1 cellular context compared by ENCODE assay signal in the genomic region with DNA sequence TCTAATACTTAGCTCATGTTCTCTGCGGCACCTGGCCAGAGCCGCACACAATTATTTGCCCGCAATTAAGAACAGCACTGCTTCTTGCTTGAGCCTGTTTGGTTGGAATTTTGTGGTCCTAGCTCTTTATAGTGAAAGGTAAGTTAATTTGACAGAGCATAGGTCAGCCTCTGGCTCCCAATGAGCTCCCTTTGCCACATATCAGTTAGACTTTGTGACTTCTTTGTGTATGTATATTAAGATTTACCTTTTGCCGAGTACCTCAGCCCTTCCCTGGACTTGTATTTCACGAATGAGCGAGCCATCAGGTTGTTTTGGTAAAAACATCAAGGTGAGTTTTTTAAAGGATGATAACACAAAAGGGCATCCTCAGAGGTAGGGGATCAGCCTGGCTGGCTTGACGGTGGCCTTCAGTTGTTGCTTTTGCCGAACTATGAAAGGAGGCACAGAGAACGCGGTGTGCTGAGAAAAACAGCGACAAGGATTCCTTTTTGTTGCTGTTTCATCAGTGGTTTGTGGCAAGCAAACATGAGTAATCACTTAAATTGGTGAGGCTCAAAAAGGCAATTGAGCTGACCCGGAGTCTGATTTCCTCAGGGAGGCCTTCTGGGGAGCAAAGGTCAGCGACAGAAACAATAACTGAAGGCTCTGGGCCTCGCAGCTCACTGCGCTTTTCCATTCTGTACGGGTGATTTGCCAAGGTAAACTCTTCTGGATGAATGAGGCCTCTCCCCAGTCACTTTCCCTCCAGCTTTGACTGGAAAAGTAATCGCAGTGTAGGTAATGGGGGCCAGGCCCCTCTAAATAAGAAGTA.
TF ChIP-seq lines count a peak whose summit lies in the region.

No MANE protein-coding gene starts in this region.

TF ChIP-seq in HepG2, 621 proteins besides CTCF, POLR2A, EP300 and RAD21 (continued from another document and continues in another):
- TF ChIP-seq, protein P1, sequence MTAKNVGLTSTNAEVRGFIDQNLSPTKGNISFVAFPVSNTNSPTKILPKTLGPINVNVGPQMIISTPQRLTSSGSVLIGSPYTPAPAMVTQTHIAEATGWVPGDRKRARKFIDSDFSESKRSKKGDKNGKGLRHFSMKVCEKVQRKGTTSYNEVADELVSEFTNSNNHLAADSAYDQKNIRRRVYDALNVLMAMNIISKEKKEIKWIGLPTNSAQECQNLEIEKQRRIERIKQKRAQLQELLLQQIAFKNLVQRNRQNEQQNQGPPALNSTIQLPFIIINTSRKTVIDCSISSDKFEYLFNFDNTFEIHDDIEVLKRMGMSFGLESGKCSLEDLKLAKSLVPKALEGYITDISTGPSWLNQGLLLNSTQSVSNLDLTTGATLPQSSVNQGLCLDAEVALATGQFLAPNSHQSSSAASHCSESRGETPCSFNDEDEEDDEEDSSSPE (CRISPR knock-in tag; IDR thresholded peaks at IDR 0.05) = peak; percentile 42; the same call in 1 of the 2 replicates
- TF ChIP-seq ZNF432 (CRISPR knock-in tag; IDR thresholded peaks at IDR 0.05; ENCODE audit: borderline replicate concordance) (no peak), MBD4 (IDR thresholded peaks at IDR 0.05; ENCODE audit: borderline replicate concordance, low read length) (no peak), ZNF777 (CRISPR knock-in tag; IDR thresholded peaks at IDR 0.05) (no peak), SRY (CRISPR knock-in tag; IDR thresholded peaks at IDR 0.05) (no peak), MEF2D (CRISPR knock-in tag; IDR thresholded peaks at IDR 0.05) (peak; percentile 83; the same call in 1 of the 2 replicates), ZNF251 (CRISPR knock-in tag; IDR thresholded peaks at IDR 0.05) (no peak), ZNF205 (CRISPR knock-in tag; IDR thresholded peaks at IDR 0.05) (no peak), NPAS2 (CRISPR knock-in tag; IDR thresholded peaks at IDR 0.05; ENCODE audit: borderline replicate concordance) (no peak), CBX5 (CRISPR knock-in tag; IDR thresholded peaks at IDR 0.05; ENCODE audit: borderline replicate concordance) (peak; percentile 74; the same call in 1 of the 2 replicates), ZNF556 (CRISPR knock-in tag; IDR thresholded peaks at IDR 0.05; ENCODE audit: borderline replicate concordance) (no peak; the same call in 1 of the 2 replicates), ZNF572 (CRISPR knock-in tag; IDR thresholded peaks at IDR 0.05) (no peak), ZNF138 (CRISPR knock-in tag; IDR thresholded peaks at IDR 0.05; ENCODE audit: low read depth) (no peak), ZFP36 (IDR thresholded peaks at IDR 0.05; ENCODE audit: borderline replicate concordance, low read depth, low read length, partially characterized antibody) (no peak), WIZ (CRISPR knock-in tag; IDR thresholded peaks at IDR 0.05) (0 out of 2 replicates have a peak, but pooled peaks have one; percentile 23), ZNF331 (CRISPR knock-in tag; IDR thresholded peaks at IDR 0.05) (peak; percentile 63; the same call in 1 of the 2 replicates), POGZ (CRISPR knock-in tag; IDR thresholded peaks at IDR 0.05) (peak; percentile 72), JUND (CRISPR knock-in tag; IDR thresholded peaks at IDR 0.05) (peak; percentile 57; the same call in 1 of the 2 replicates), ZNF142 (CRISPR knock-in tag; IDR thresholded peaks at IDR 0.05) (no peak), ZFP37 (CRISPR knock-in tag; IDR thresholded peaks at IDR 0.05; ENCODE audit: borderline replicate concordance) (no peak), NR2F6 (IDR thresholded peaks at IDR 0.05) (peak; percentile 94), NR2F6 (CRISPR knock-in tag; IDR thresholded peaks at IDR 0.05) (peak; percentile 93), AFF4 (CRISPR knock-in tag; IDR thresholded peaks at IDR 0.05) (no peak), PHB2 (IDR thresholded peaks at IDR 0.05; ENCODE audit: partially characterized antibody) (no peak), RBFOX2 (IDR thresholded peaks at IDR 0.05; ENCODE audit: low read depth, low read length) (peak; percentile 20; the same call in 1 of the 2 replicates), MTA1 (CRISPR knock-in tag; IDR thresholded peaks at IDR 0.05; ENCODE audit: borderline replicate concordance) (peak; percentile 49; the same call in 1 of the 2 replicates), ATF5 (CRISPR knock-in tag; IDR thresholded peaks at IDR 0.05; ENCODE audit: low read depth) (no peak), CBX2 (IDR thresholded peaks at IDR 0.05; ENCODE audit: low read depth, low read length) (no peak), CBX2 (CRISPR knock-in tag; IDR thresholded peaks at IDR 0.05; ENCODE audit: low read depth) (no peak), SIX4 (CRISPR knock-in tag; IDR thresholded peaks at IDR 0.05) (peak; percentile 86), ZNF660 (CRISPR knock-in tag; IDR thresholded peaks at IDR 0.05; ENCODE audit: borderline replicate concordance, low read depth) (no peak), ADNP (CRISPR knock-in tag; IDR thresholded peaks at IDR 0.05) (no peak), SYNCRIP (IDR thresholded peaks at IDR 0.05; ENCODE audit: insufficient read depth, low read depth, low read length) (no peak), CBX1 (IDR thresholded peaks at IDR 0.05; ENCODE audit: low read depth) (peak; percentile 60), ZNF501 (CRISPR knock-in tag; IDR thresholded peaks at IDR 0.05) (no peak; the same call in none of the 2 replicates), FOXK1 (CRISPR knock-in tag; IDR thresholded peaks at IDR 0.05; ENCODE audit: borderline replicate concordance, low read depth) (0 out of 2 replicates have a peak, but pooled peaks have one; percentile 48), NFIC (IDR thresholded peaks at IDR 0.05; ENCODE audit: low read length) (peak; percentile 78)
- TF ChIP-seq, protein P2, sequence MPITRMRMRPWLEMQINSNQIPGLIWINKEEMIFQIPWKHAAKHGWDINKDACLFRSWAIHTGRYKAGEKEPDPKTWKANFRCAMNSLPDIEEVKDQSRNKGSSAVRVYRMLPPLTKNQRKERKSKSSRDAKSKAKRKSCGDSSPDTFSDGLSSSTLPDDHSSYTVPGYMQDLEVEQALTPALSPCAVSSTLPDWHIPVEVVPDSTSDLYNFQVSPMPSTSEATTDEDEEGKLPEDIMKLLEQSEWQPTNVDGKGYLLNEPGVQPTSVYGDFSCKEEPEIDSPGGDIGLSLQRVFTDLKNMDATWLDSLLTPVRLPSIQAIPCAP (CRISPR knock-in tag; IDR thresholded peaks at IDR 0.05; ENCODE audit: low read depth) = no peak
- TF ChIP-seq, protein P3, sequence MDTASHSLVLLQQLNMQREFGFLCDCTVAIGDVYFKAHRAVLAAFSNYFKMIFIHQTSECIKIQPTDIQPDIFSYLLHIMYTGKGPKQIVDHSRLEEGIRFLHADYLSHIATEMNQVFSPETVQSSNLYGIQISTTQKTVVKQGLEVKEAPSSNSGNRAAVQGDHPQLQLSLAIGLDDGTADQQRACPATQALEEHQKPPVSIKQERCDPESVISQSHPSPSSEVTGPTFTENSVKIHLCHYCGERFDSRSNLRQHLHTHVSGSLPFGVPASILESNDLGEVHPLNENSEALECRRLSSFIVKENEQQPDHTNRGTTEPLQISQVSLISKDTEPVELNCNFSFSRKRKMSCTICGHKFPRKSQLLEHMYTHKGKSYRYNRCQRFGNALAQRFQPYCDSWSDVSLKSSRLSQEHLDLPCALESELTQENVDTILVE (CRISPR knock-in tag; IDR thresholded peaks at IDR 0.05) = peak; percentile 58; the same call in 1 of the 2 replicates
- TF ChIP-seq, protein P4, sequence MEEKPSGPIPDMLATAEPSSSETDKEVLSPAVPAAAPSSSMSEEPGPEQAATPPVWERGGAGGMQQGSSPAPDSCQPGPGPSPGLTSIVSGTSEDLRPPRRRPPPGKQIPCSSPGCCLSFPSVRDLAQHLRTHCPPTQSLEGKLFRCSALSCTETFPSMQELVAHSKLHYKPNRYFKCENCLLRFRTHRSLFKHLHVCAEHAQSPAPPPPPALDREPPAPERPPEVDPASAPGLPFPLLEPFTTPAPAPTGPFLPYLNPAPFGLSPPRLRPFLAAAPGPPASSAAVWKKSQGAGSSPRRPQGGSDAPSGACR (CRISPR knock-in tag; IDR thresholded peaks at IDR 0.05) = no peak
- TF ChIP-seq, protein P5, sequence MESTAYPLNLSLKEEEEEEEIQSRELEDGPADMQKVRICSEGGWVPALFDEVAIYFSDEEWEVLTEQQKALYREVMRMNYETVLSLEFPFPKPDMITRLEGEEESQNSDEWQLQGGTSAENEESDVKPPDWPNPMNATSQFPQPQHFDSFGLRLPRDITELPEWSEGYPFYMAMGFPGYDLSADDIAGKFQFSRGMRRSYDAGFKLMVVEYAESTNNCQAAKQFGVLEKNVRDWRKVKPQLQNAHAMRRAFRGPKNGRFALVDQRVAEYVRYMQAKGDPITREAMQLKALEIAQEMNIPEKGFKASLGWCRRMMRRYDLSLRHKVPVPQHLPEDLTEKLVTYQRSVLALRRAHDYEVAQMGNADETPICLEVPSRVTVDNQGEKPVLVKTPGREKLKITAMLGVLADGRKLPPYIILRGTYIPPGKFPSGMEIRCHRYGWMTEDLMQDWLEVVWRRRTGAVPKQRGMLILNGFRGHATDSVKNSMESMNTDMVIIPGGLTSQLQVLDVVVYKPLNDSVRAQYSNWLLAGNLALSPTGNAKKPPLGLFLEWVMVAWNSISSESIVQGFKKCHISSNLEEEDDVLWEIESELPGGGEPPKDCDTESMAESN (CRISPR knock-in tag; conservative IDR thresholded peaks at IDR 0.05) = peak; percentile 22; the same call in 1 of the 2 replicates
- TF ChIP-seq, protein P6, sequence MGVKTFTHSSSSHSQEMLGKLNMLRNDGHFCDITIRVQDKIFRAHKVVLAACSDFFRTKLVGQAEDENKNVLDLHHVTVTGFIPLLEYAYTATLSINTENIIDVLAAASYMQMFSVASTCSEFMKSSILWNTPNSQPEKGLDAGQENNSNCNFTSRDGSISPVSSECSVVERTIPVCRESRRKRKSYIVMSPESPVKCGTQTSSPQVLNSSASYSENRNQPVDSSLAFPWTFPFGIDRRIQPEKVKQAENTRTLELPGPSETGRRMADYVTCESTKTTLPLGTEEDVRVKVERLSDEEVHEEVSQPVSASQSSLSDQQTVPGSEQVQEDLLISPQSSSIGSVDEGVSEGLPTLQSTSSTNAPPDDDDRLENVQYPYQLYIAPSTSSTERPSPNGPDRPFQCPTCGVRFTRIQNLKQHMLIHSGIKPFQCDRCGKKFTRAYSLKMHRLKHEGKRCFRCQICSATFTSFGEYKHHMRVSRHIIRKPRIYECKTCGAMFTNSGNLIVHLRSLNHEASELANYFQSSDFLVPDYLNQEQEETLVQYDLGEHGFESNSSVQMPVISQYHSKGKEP (CRISPR knock-in tag; IDR thresholded peaks at IDR 0.05) = no peak
